Comparison of ENCODE assay signal across 15 cellular contexts in the genomic region with DNA sequence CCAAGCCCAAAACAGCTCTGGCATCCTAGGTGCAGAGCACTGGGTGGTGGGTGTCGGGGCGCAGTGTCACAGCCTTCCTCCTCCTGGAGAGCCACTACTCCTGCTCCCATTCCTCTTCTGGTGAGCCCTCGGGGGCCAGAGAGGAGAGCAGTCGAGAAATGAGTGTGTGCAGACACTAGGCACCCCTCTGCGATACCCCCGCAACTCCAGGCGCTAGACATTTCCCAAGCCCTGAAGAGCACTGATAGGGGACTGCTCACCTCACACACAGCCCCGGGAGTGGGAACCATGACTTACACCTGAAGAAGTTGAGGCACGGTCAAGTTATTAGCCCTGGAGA.
"Had no signal": no experiment of that assay in that cellular context is flagged by ENCODE, and none has a peak within 500 bp of the region (broad histone marks: within the 10 kb centered on the region; RNA-seq: fewer than 3 reads in every experiment).

No MANE protein-coding gene starts in this region.

- DNase-seq: activated B cell treated with CpG ODN at 0.5 μM for 24 hours; activated CD4-positive, alpha-beta T cell treated with anti-CD3 and anti-CD28 coated beads, Interleukin-2, amount 10 ng/mL, durations not matched to agents 24 days and 14 days; activated naive CD4-positive, alpha-beta T cell treated with anti-CD3 and anti-CD28 coated beads for 36 hours; activated T-cell treated with anti-CD3 and anti-CD28 coated beads for 4 hours; central memory CD4-positive, alpha-beta T cell; effector CD8-positive, alpha-beta T cell; foreskin fibroblast; stimulated activated CD4-positive, alpha-beta T cell treated with anti-CD3 and anti-CD28 coated beads, Interleukin-2, amount 100 ng/mL, for 48 hours; stimulated activated naive B cell treated with anti-CD40 and anti-IgM and Interleukin-4, amounts not matched to agents 10 μg/mL and 1 μg/mL and 100 μg/mL, for 72 hours; testis had no signal

- H3K9me3 ChIP-seq: testis, upper lobe of left lung had no signal

- H3K27ac Mint-ChIP-seq: activated B cell treated with CpG ODN at 0.5 μM for 24 hours; activated CD4-positive, alpha-beta T cell treated with anti-CD3 and anti-CD28 coated beads, Interleukin-2, amount 10 ng/mL, durations not matched to agents 24 days and 14 days; activated naive CD4-positive, alpha-beta T cell treated with anti-CD3 and anti-CD28 coated beads for 36 hours; activated T-helper 2 cell treated with anti-CD3 and anti-CD28 coated beads, Interferon-gamma antibody, Interleukin-2, Interleukin-4, amounts not matched to agents 10 μg/mL and 5 μg/mL and 100 μg/mL, durations not matched to agents 14 hours and 24 hours and 36 hours; brain; neural progenitor cell; stimulated activated naive B cell treated with anti-CD40 and anti-IgM and Interleukin-4, amounts not matched to agents 10 μg/mL and 1 μg/mL and 100 μg/mL, for 72 hours had no signal

- H3K9ac ChIP-seq: neural progenitor cell had no signal

- H3K4me3 ChIP-seq: coronary artery, neural progenitor cell had no signal

- H3K4me3 Mint-ChIP-seq: activated B cell treated with CpG ODN at 0.5 μM for 24 hours; activated CD4-positive, alpha-beta T cell treated with anti-CD3 and anti-CD28 coated beads, Interleukin-2, amount 10 ng/mL, durations not matched to agents 24 days and 14 days; activated naive CD4-positive, alpha-beta T cell treated with anti-CD3 and anti-CD28 coated beads for 36 hours; brain; neural progenitor cell; stimulated activated naive B cell treated with anti-CD40 and anti-IgM and Interleukin-4, amounts not matched to agents 10 μg/mL and 1 μg/mL and 100 μg/mL, for 72 hours had no signal

- H3K36me3 ChIP-seq: neural progenitor cell, upper lobe of left lung had no signal

- H2AFZ ChIP-seq: neural progenitor cell had no signal

- H3K9me3 Mint-ChIP-seq: activated B cell treated with CpG ODN at 0.5 μM for 24 hours; activated CD4-positive, alpha-beta T cell treated with anti-CD3 and anti-CD28 coated beads, Interleukin-2, amount 10 ng/mL, durations not matched to agents 24 days and 14 days; activated naive CD4-positive, alpha-beta T cell treated with anti-CD3 and anti-CD28 coated beads for 36 hours; activated T-helper 2 cell treated with anti-CD3 and anti-CD28 coated beads, Interferon-gamma antibody, Interleukin-2, Interleukin-4, amounts not matched to agents 10 μg/mL and 5 μg/mL and 100 μg/mL, durations not matched to agents 14 hours and 24 hours and 36 hours; brain; neural progenitor cell; stimulated activated naive B cell treated with anti-CD40 and anti-IgM and Interleukin-4, amounts not matched to agents 10 μg/mL and 1 μg/mL and 100 μg/mL, for 72 hours had no signal

- H3K27me3 Mint-ChIP-seq: brain had no signal

- H3K27me3 ChIP-seq: testis had no signal

- H3K4me2 ChIP-seq: neural progenitor cell had no signal
